7 cellular contexts compared by ENCODE assay signal in the genomic region with DNA sequence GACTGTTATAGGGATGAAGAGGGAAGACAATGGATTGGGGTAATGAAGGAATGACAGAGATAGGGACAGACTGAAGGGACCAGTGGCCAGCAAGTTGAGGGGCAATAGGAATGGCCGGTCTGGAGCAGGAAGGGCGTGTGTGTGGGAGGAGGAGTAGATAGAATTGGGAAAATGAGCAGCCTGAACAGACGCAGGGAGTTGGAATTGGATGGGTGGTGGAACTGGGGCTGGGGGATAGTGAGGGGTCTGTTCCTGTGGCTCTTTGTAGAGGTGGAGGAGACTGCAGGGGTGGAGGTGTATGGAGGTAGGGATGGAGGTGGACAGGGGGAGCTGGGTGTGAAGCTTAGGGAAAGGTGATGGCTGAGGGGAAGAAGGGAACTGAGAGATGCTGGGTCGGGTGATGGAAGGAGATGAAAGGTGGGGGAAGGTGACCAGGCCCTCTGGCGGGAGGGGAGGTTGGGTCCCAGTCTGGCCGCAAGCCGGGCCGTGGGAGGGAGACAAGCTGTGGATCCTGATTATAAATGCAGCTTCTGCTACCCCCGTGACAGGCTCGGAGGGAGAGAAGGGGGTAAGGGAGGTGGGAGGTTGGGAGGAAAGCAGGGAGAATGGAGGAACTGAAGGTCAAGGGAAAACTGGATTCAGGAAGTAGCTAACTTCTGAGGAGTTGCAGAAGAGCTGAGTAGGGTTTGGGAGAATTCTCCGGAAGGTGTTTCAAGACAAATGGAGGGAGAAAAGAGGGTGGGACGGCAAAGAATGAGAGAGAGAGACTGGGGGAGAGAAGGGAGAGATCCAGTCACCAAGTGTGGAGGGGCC. TPM values are rescaled to one million over a fixed set of nuclear protein-coding genes. Genes with fewer than 3 reads are reported as not detected.
DNase-seq lines count a peak whose midpoint lies in the region; ATAC-seq lines count a peak whose summit lies in the region.

No MANE protein-coding gene starts in this region.

- H3K9me3 ChIP-seq in HUES48 (ENCODE audit: control insufficient read depth, insufficient read depth, low read length), result no peaks in the 10 kb centered on the region

- DNase-seq in activated naive CD8-positive, alpha-beta T cell treated with anti-CD3 and anti-CD28 coated beads, Interleukin-2, amount 10 ng/mL, durations not matched to agents 7 days and 5 days, result no peak
- no peak for DNase-seq in immature natural killer cell
- DNase-seq in substantia nigra (lab: John Stamatoyannopoulos, UW), result peak in 5 of 49 donors; percentile 7 to 17 (median 11)
- DNase-seq in medulla oblongata (ENCODE audit: extremely low spot score), result no peak
- no peak for DNase-seq in stimulated activated naive CD4-positive, alpha-beta T cell treated with Interleukin-2 at 50 U/mL for 16 hours (lab: John Stamatoyannopoulos, UW)

- no peaks in the 10 kb centered on the region for H3K9me3 Mint-ChIP-seq in activated naive CD8-positive, alpha-beta T cell treated with anti-CD3 and anti-CD28 coated beads, Interleukin-2, amount 10 ng/mL, durations not matched to agents 7 days and 5 days
- no peaks in the 10 kb centered on the region for H3K9me3 Mint-ChIP-seq in immature natural killer cell

- H3K4me3 ChIP-seq in HUES48 (ENCODE audit: low read depth, low read length), result peak overlapping the region; percentile 69

- H3K27ac ChIP-seq in HUES48 (ENCODE audit: low read depth, low read length) (peak overlapping the region; percentile 92), substantia nigra (ENCODE audit: low read depth, low read length, poor library complexity, severe bottlenecking) (peak overlapping the region; percentile 80)

- peaks cover 35% of the 10 kb centered on the region for H3K4me1 ChIP-seq in HUES48 (ENCODE audit: control insufficient read depth, insufficient read depth, low read length)

- H3K4me1 Mint-ChIP-seq in activated naive CD8-positive, alpha-beta T cell treated with anti-CD3 and anti-CD28 coated beads, Interleukin-2, amount 10 ng/mL, durations not matched to agents 7 days and 5 days, result peaks cover 57% of the 10 kb centered on the region
- peaks cover 61 to 68% of the 10 kb centered on the region in 2 donors for H3K4me1 Mint-ChIP-seq in immature natural killer cell

- no peak for ATAC-seq in activated naive CD8-positive, alpha-beta T cell treated with anti-CD3 and anti-CD28 coated beads, Interleukin-2, amount 10 ng/mL, durations not matched to agents 7 days and 5 days (ENCODE audit: low read depth)
- ATAC-seq in GM21576 (IDR thresholded peaks at IDR 0.05; ENCODE audit: unreplicated experiment), result no peak

- peak overlapping the region; percentile 95 for H3K27ac Mint-ChIP-seq in activated naive CD8-positive, alpha-beta T cell treated with anti-CD3 and anti-CD28 coated beads, Interleukin-2, amount 10 ng/mL, durations not matched to agents 7 days and 5 days
- peak overlapping the region; percentile 92 to 99 (median 96) for H3K27ac Mint-ChIP-seq in immature natural killer cell

- H3K4me3 Mint-ChIP-seq in activated naive CD8-positive, alpha-beta T cell treated with anti-CD3 and anti-CD28 coated beads, Interleukin-2, amount 10 ng/mL, durations not matched to agents 7 days and 5 days, result peak overlapping the region; percentile 94
- peak overlapping the region; percentile 81 to 97 (median 94) for H3K4me3 Mint-ChIP-seq in immature natural killer cell

- POLR2A ChIA-PET in activated naive CD8-positive, alpha-beta T cell treated with anti-CD3 and anti-CD28 coated beads, Interleukin-2, amount 10 ng/mL, durations not matched to agents 7 days and 5 days (lab: Charles Lee), result interaction anchor here (1.0 to 2.5 kb wide), 12 partner anchors 8 to 154 kb away, joined by 3 to 14 read pairs (median 6); partner anchors contain the start of genes B3GALT4, CUTA, PFDN6 and RGL2

- peak overlapping the region; percentile 46; the same call in 1 of the 2 replicates for H3K9ac ChIP-seq in HUES48 (ENCODE audit: low read depth, low read length)

- H3K36me3 ChIP-seq in HUES48 (ENCODE audit: control insufficient read depth, insufficient read depth, low read length), result peaks cover 19% of the 10 kb centered on the region

- peaks cover 3% of the 10 kb centered on the region for H3K27me3 Mint-ChIP-seq in activated naive CD8-positive, alpha-beta T cell treated with anti-CD3 and anti-CD28 coated beads, Interleukin-2, amount 10 ng/mL, durations not matched to agents 7 days and 5 days
- H3K27me3 Mint-ChIP-seq in immature natural killer cell (ENCODE audit: low read depth in 3 of 3), result peaks cover 15 to 33% (median 21%) of the 10 kb centered on the region in 3 donors

- no peaks in the 10 kb centered on the region for H3K27me3 ChIP-seq in HUES48 (ENCODE audit: control insufficient read depth, insufficient read depth, low read length)

- peaks cover 12% of the 10 kb centered on the region for H3K36me3 Mint-ChIP-seq in activated naive CD8-positive, alpha-beta T cell treated with anti-CD3 and anti-CD28 coated beads, Interleukin-2, amount 10 ng/mL, durations not matched to agents 7 days and 5 days
- no peaks in the 10 kb centered on the region for H3K36me3 Mint-ChIP-seq in immature natural killer cell

RNA-seq across cellular contexts. Expression of gene SYNGAP1, which starts 5.2 kb away (rescaled TPM):
- total RNA-seq in activated naive CD8-positive, alpha-beta T cell treated with anti-CD3 and anti-CD28 coated beads, Interleukin-2, amount 10 ng/mL, durations not matched to agents 7 days and 5 days, result 10 to 100 TPM; 53.3 to 60.1 TPM
- polyA plus RNA-seq in immature natural killer cell, result under 1 TPM; 0.02 to 0.32 (median 0.20) TPM

RNA-seq across cellular contexts. Expression of gene CUTA, which starts 7.2 kb away (rescaled TPM):
- total RNA-seq in activated naive CD8-positive, alpha-beta T cell treated with anti-CD3 and anti-CD28 coated beads, Interleukin-2, amount 10 ng/mL, durations not matched to agents 7 days and 5 days, result 100 to 1,000 TPM; 202 to 209 TPM
- polyA plus RNA-seq in immature natural killer cell, result 100 to 1,000 TPM; 367 to 404 (median 404) TPM

RNA-seq across cellular contexts. Expression of gene PHF1, which starts 14.2 kb away (rescaled TPM):
- total RNA-seq in activated naive CD8-positive, alpha-beta T cell treated with anti-CD3 and anti-CD28 coated beads, Interleukin-2, amount 10 ng/mL, durations not matched to agents 7 days and 5 days, result 100 to 1,000 TPM in 1 of 2 experiments, 10 to 100 TPM in 1; 98.3 to 105 TPM
- 10 to 100 TPM; 22.7 to 36.5 (median 29.8) TPM for polyA plus RNA-seq in immature natural killer cell

RNA-seq across cellular contexts. Expression of gene ZBTB9, which starts 29.3 kb away (rescaled TPM):
- total RNA-seq in activated naive CD8-positive, alpha-beta T cell treated with anti-CD3 and anti-CD28 coated beads, Interleukin-2, amount 10 ng/mL, durations not matched to agents 7 days and 5 days, result 1 to 10 TPM; 9.1 to 9.8 TPM
- polyA plus RNA-seq in immature natural killer cell, result 1 to 10 TPM; 1.2 to 7.0 (median 3.0) TPM

RNA-seq across cellular contexts. Expression of gene KIFC1, which starts 33.4 kb away (rescaled TPM):
- total RNA-seq in activated naive CD8-positive, alpha-beta T cell treated with anti-CD3 and anti-CD28 coated beads, Interleukin-2, amount 10 ng/mL, durations not matched to agents 7 days and 5 days, result 100 to 1,000 TPM; 117 to 127 TPM
- 1 to 10 TPM in 2 of 3 donors, not detected in 1; 2.2 to 3.7 TPM for polyA plus RNA-seq in immature natural killer cell
